Comparison of ENCODE assay signal across 12 cellular contexts in the genomic region with DNA sequence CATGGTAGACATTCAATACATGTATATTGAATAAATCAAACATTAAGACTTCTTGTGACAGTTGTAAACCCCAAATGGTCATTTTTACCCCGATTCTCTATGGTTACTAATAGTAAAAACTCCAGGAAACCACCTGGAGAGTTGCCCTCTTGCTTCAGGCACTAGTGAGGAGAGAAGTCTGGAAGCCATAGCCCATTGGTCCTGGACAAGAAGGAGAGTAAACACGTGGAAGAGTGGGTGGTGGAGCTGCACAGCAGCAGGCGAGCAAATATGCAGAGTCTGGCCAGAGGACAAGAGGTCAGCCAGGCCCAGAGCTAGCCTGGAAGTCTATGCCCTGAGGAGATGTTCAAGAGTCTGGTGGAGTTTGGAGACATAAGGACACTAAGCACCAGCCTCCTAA. TPM values are rescaled to one million over a fixed set of nuclear protein-coding genes. Genes with fewer than 3 reads are reported as not detected.
A peak's percentile ranks its signal among the peaks of the same experiment; 100 is the strongest.
DNase-seq lines count a peak whose midpoint lies in the region; ATAC-seq, FAIRE-seq and TF ChIP-seq lines count a peak whose summit lies in the region.
"Had no signal": no experiment of that assay in that cellular context is flagged by ENCODE, and none has a peak within 500 bp of the region (broad histone marks: within the 10 kb centered on the region; RNA-seq: fewer than 3 reads in every experiment).

No MANE protein-coding gene starts in this region.

- in situ Hi-C loops in mammary epithelial cell (cut with MboI; ENCODE audit: low sequenced_read_pairs in 2 of 2): no loop called here
- in situ Hi-C loops in HepG2 (cut with HindIII; ENCODE audit: extremely low pct_ligation_motif_present, low pct_unique_long_range_greater_than_20kb): no loop called here

- H3K9ac ChIP-seq in mammary epithelial cell (ENCODE audit: insufficient read depth, low read length): no peak overlapping the region
- no peak overlapping the region for H3K9ac ChIP-seq in HepG2 (ENCODE audit: insufficient read depth, low read depth, low read length)

- TF ChIP-seq RAD21 in HepG2 (CRISPR knock-in tag; IDR thresholded peaks at IDR 0.05): no peak

- BruUV-seq in mammary epithelial cell (replicated peaks; lab: Mats Ljungman, UMichigan) (no TSS peak), HepG2 (replicated peaks; lab: Mats Ljungman, UMichigan) (no TSS peak)

- WGBS in mammary epithelial cell (ENCODE audit: low coverage, missing lambda C conversion rate): 4% methylated on average over 3 of the region's 3 CpGs
- 2% methylated on average over 3 of the region's 3 CpGs for WGBS in HepG2 (ENCODE audit: low lambda C conversion rate)
- WGBS in thyroid gland, 2 donors: 29 to 41% methylated on average over 3 of the region's 3 CpGs

- no peak overlapping the region for H3K27ac Mint-ChIP-seq in activated T-cell treated with anti-CD3 and anti-CD28 coated beads, Interleukin-2, amount 50 U/mL, for 72 hours

- ATAC-seq in HepG2 (peak; percentile 80), GM21737 (IDR thresholded peaks at IDR 0.05; ENCODE audit: unreplicated experiment) (no peak)
- ATAC-seq in activated T-cell treated with anti-CD3 and anti-CD28 coated beads, Interleukin-2, amount 50 U/mL, for 72 hours (replicated peaks in 1 of 2): no peak

- H3K4me3 ChIP-seq in HFF-Myc (replicated peaks; ENCODE audit: low read depth, low read length) (no peak overlapping the region), mammary epithelial cell (replicated peaks in 1 of 3; ENCODE audit: insufficient read depth in 1 of 3, low read depth in 2 of 3, low read length in 3 of 3) (no peak overlapping the region), HepG2 (replicated peaks in 1 of 3; ENCODE audit: insufficient read depth in 1 of 3, low read depth in 2 of 3, low read length in 3 of 3) (no peak overlapping the region), thyroid gland (replicated peaks in 1 of 3) (no peak overlapping the region)

- H4K20me1 ChIP-seq in mammary epithelial cell (ENCODE audit: insufficient read depth, low read length) (no peaks in the 10 kb centered on the region), HepG2 (ENCODE audit: insufficient read depth, low read length) (no peaks in the 10 kb centered on the region)

- H3K9me3 ChIP-seq in mammary epithelial cell (replicated peaks; ENCODE audit: insufficient read depth, low read length): no peaks in the 10 kb centered on the region
- H3K9me3 ChIP-seq in HepG2 (ENCODE audit: low read length): no peaks in the 10 kb centered on the region
- H3K9me3 ChIP-seq in thyroid gland: no peaks in the 10 kb centered on the region

- H3K9me3 Mint-ChIP-seq in activated T-cell treated with anti-CD3 and anti-CD28 coated beads, Interleukin-2, amount 50 U/mL, for 72 hours: no peaks in the 10 kb centered on the region

- peaks cover 5% of the 10 kb centered on the region for H3K4me1 Mint-ChIP-seq in activated T-cell treated with anti-CD3 and anti-CD28 coated beads, Interleukin-2, amount 50 U/mL, for 72 hours (ENCODE audit: low read depth)

- no peaks in the 10 kb centered on the region for H3K36me3 Mint-ChIP-seq in activated T-cell treated with anti-CD3 and anti-CD28 coated beads, Interleukin-2, amount 50 U/mL, for 72 hours (ENCODE audit: insufficient read depth in 2 of 2)

- H3K4me2 ChIP-seq in mammary epithelial cell (ENCODE audit: insufficient read depth, low read depth, low read length): no peak overlapping the region
- H3K4me2 ChIP-seq in HepG2 (ENCODE audit: low read depth, low read length): no peak overlapping the region

- TF ChIP-seq CTCF in HFF-Myc (IDR thresholded peaks at IDR 0.05; ENCODE audit: low read depth, low read length, missing control alignments) (no peak), mammary epithelial cell (conservative IDR thresholded peaks at IDR 0.05 in 1 of 2, IDR thresholded peaks at IDR 0.05 in 1 of 2; ENCODE audit: extremely low read depth in 1 of 2, insufficient read depth in 1 of 2, low read depth in 1 of 2, low read length in 2 of 2) (no peak), HepG2 (CRISPR knock-in tag; IDR thresholded peaks at IDR 0.05) (no peak), thyroid gland (IDR thresholded peaks at IDR 0.05) (no peak), D721Med (IDR thresholded peaks at IDR 0.05; ENCODE audit: insufficient read depth, missing control alignments) (no peak)

- DNase-seq in HFF-Myc (ENCODE audit: extremely low read depth, low read depth): peak; percentile 77
- peak; percentile 15 for DNase-seq in mammary epithelial cell
- DNase-seq in HepG2 (ENCODE audit: low spot score): no peak
- peak; percentile 54 to 61 for DNase-seq in thyroid gland
- DNase-seq in activated T-cell treated with anti-CD3 and anti-CD28 coated beads, Interleukin-2, amount 50 U/mL, for 72 hours: no peak
- DNase-seq in stimulated activated CD8-positive, alpha-beta memory T cell treated with anti-CD3 and anti-CD28 coated beads, Interleukin-4, amount 100 ng/mL, for 48 hours: no peak
- DNase-seq in D721Med (ENCODE audit: insufficient read length, low spot score): no peak
- DNase-seq: activated T-cell treated with anti-CD3 and anti-CD28 coated beads for 4 hours, SHP77, WERI-Rb-1 had no signal

- no peak overlapping the region for H3K27ac ChIP-seq in mammary epithelial cell (ENCODE audit: insufficient read depth, low read depth, low read length)
- H3K27ac ChIP-seq in HepG2 (ENCODE audit: extremely low read length, insufficient read depth, low read length): no peak overlapping the region
- no peak overlapping the region for H3K27ac ChIP-seq in thyroid gland
- H3K27ac ChIP-seq: WERI-Rb-1 had no signal

- TF ChIP-seq POLR2A in HepG2 (IDR thresholded peaks at IDR 0.05; ENCODE audit: insufficient read depth in 1 of 2, low read depth in 2 of 2, low read length in 2 of 2): no peak
- no peak for TF ChIP-seq POLR2A in thyroid gland (IDR thresholded peaks at IDR 0.05)

- H3K79me2 ChIP-seq in mammary epithelial cell (ENCODE audit: insufficient read depth, low read length) (no peaks in the 10 kb centered on the region), HepG2 (ENCODE audit: insufficient read depth, low read length) (no peaks in the 10 kb centered on the region)

- H3K27me3 Mint-ChIP-seq in activated T-cell treated with anti-CD3 and anti-CD28 coated beads, Interleukin-2, amount 50 U/mL, for 72 hours (ENCODE audit: low read depth): no peaks in the 10 kb centered on the region

- H3K36me3 ChIP-seq in mammary epithelial cell (ENCODE audit: insufficient read depth, low read length) (no peaks in the 10 kb centered on the region), HepG2 (replicated peaks in 1 of 2; ENCODE audit: control insufficient read depth in 1 of 2, insufficient read depth in 2 of 2, low read length in 2 of 2) (no peaks in the 10 kb centered on the region), thyroid gland (no peaks in the 10 kb centered on the region)

- peak overlapping the region; percentile 31 for H2AFZ ChIP-seq in mammary epithelial cell (ENCODE audit: low read depth, low read length)
- H2AFZ ChIP-seq in HepG2 (ENCODE audit: low read length): no peak overlapping the region

- no peak overlapping the region for H3K4me3 Mint-ChIP-seq in activated T-cell treated with anti-CD3 and anti-CD28 coated beads, Interleukin-2, amount 50 U/mL, for 72 hours

- dilution Hi-C loops in mammary epithelial cell (cut with HindIII; ENCODE audit: low sequenced_read_pairs): no loop called here

- TF ChIP-seq EP300 in HepG2 (IDR thresholded peaks at IDR 0.05; ENCODE audit: low read depth in 2 of 2, low read length in 2 of 2): no peak
- no peak for TF ChIP-seq EP300 in HepG2 (CRISPR knock-in tag; IDR thresholded peaks at IDR 0.05; ENCODE audit: borderline replicate concordance)

- FAIRE-seq in HepG2 (lab: Jason Lieb, UNC) (no peak), D721Med (lab: Jason Lieb, UNC) (no peak)
- FAIRE-seq: bronchial epithelial cell had no signal

- no peaks in the 10 kb centered on the region for H3K4me1 ChIP-seq in mammary epithelial cell (ENCODE audit: insufficient read depth, low read length)
- peaks cover 55% of the 10 kb centered on the region for H3K4me1 ChIP-seq in HepG2 (ENCODE audit: insufficient read depth, low read length)
- H3K4me1 ChIP-seq in thyroid gland: peaks cover 11 to 34% of the 10 kb centered on the region in 2 donors

- intact Hi-C loops in mammary epithelial cell (cut with micrococcal nuclease) (no loop called here), HepG2 (cut with micrococcal nuclease; ENCODE audit: unreplicated experiment) (loop anchor here (1.0 kb wide), 1 partner anchor 107 kb away; no protein-coding TSS in a partner anchor), thyroid gland (cut with DNase I) (no loop called here)

- POLR2A ChIA-PET in HepG2 (lab: Yijun Ruan, JAX): interaction anchor here (0.9 kb wide), 1 partner anchor 19 kb away, joined by 4 read pairs; the partner anchor contains the start of gene TPP1

- no peaks in the 10 kb centered on the region for H3K27me3 ChIP-seq in mammary epithelial cell (ENCODE audit: insufficient read depth, low read length)
- H3K27me3 ChIP-seq in HepG2 (ENCODE audit: control insufficient read depth in 1 of 2, insufficient read depth in 2 of 2, low read length in 2 of 2): peaks cover 3 to 50% of the 10 kb centered on the region in 2 experiments; a peak in 3 of 5 replicates
- no peaks in the 10 kb centered on the region for H3K27me3 ChIP-seq in thyroid gland

- CTCF ChIA-PET in mammary epithelial cell (lab: Charles Lee; ENCODE audit: low non-redundant PET): no interaction called here
- CTCF ChIA-PET in HepG2 (lab: Yijun Ruan, JAX; ENCODE audit: low intra/inter-chr PET ratio, low total read pairs): no interaction called here

RNA-seq across cellular contexts. Expression of gene DCHS1, which starts 17.7 kb away (rescaled TPM):
- total RNA-seq in mammary epithelial cell (under 1 TPM; 0.50 to 0.59 TPM), HepG2 (2016; rRNA removed; fragmentation: Illumina TruSeq; extraction: Trizol) (under 0.01 TPM in 1 of 2 replicates, not detected in the other), thyroid gland (10 to 100 TPM in 1 of 4 donors, 1 to 10 TPM in 3; 5.6 to 14.4 (median 9.6) TPM)
- polyA plus RNA-seq in mammary epithelial cell (0.05 TPM), HepG2 (2011; rRNA removed) (0.01 and 0.03 TPM in 2 replicates)
- 0.05 TPM for polyA minus RNA-seq in mammary epithelial cell
- not detected in 2 replicates for total RNA-seq in HepG2 (2016; cell fraction: cytosol; rRNA removed; fragmentation: Illumina TruSeq; extraction: Trizol; ENCODE audit: low read depth)
- not detected in 2 replicates for total RNA-seq in HepG2 (2016; cell fraction: insoluble cytoplasmic fraction; rRNA removed; fragmentation: Illumina TruSeq; extraction: Trizol)
- not detected in 2 replicates for total RNA-seq in HepG2 (2016; cell fraction: membrane; rRNA removed; fragmentation: Illumina TruSeq; extraction: Trizol)
- 0.06 TPM in 1 of 2 replicates, not detected in the other for total RNA-seq in HepG2 (2016; cell fraction: nucleus; rRNA removed; fragmentation: Illumina TruSeq; extraction: Trizol)
- polyA plus RNA-seq in HepG2 (2011; cell fraction: cytosol; rRNA removed): 0.01 TPM in 2 replicates
- polyA plus RNA-seq in HepG2 (2011; cell fraction: nucleus; rRNA removed): 0.08 and 0.12 TPM in 2 replicates
- 0.03 and 0.09 TPM in 2 replicates for polyA plus RNA-seq in HepG2 (2012)
- polyA plus RNA-seq in HepG2 (2016; cell fraction: cytosol; fragmentation: Illumina TruSeq; extraction: Trizol; ENCODE audit: low read depth): not detected in 2 replicates
- not detected in 2 replicates for polyA plus RNA-seq in HepG2 (2016; cell fraction: insoluble cytoplasmic fraction; fragmentation: Illumina TruSeq; extraction: Trizol; ENCODE audit: low read depth)
- polyA plus RNA-seq in HepG2 (2016; cell fraction: membrane; fragmentation: Illumina TruSeq; extraction: Trizol; ENCODE audit: low read depth): not detected in 2 replicates
- polyA plus RNA-seq in HepG2 (2016; cell fraction: nucleus; fragmentation: Illumina TruSeq; extraction: Trizol; ENCODE audit: insufficient read depth, low read depth): not detected in 2 replicates
- 0.07 and 0.16 TPM in 2 replicates for polyA minus RNA-seq in HepG2 (2011; rRNA and poly(A)+ RNA removed; ENCODE audit: low replicate concordance)
- polyA minus RNA-seq in HepG2 (2011; cell fraction: cytosol; rRNA and poly(A)+ RNA removed): 0.10 TPM in 1 of 2 replicates, not detected in the other
- 0.12 and 0.13 TPM in 2 replicates for polyA minus RNA-seq in HepG2 (2011; cell fraction: nucleus; rRNA and poly(A)+ RNA removed)
- 1 to 10 TPM; 2.1 to 2.9 TPM for total RNA-seq in activated T-cell treated with anti-CD3 and anti-CD28 coated beads, Interleukin-2, amount 50 U/mL, for 72 hours

RNA-seq across cellular contexts. Expression of gene TPP1, which starts 18.6 kb away (rescaled TPM):
- total RNA-seq in mammary epithelial cell: 10 to 100 TPM; 59.2 to 73.9 TPM
- 60.5 TPM for polyA plus RNA-seq in mammary epithelial cell
- 99.5 TPM for polyA minus RNA-seq in mammary epithelial cell
- total RNA-seq in HepG2 (2016; rRNA removed; fragmentation: Illumina TruSeq; extraction: Trizol): 13.9 and 14.4 TPM in 2 replicates
- 2.0 and 2.1 TPM in 2 replicates for total RNA-seq in HepG2 (2016; cell fraction: cytosol; rRNA removed; fragmentation: Illumina TruSeq; extraction: Trizol; ENCODE audit: low read depth)
- 12.7 and 19.0 TPM in 2 replicates for total RNA-seq in HepG2 (2016; cell fraction: insoluble cytoplasmic fraction; rRNA removed; fragmentation: Illumina TruSeq; extraction: Trizol)
- 5.1 and 5.7 TPM in 2 replicates for total RNA-seq in HepG2 (2016; cell fraction: membrane; rRNA removed; fragmentation: Illumina TruSeq; extraction: Trizol)
- total RNA-seq in HepG2 (2016; cell fraction: nucleus; rRNA removed; fragmentation: Illumina TruSeq; extraction: Trizol): 44.6 and 53.2 TPM in 2 replicates
- 74.6 and 75.4 TPM in 2 replicates for polyA plus RNA-seq in HepG2 (2011; rRNA removed)
- 41.2 and 69.0 TPM in 2 replicates for polyA plus RNA-seq in HepG2 (2011; cell fraction: cytosol; rRNA removed)
- polyA plus RNA-seq in HepG2 (2011; cell fraction: nucleus; rRNA removed): 130 and 133 TPM in 2 replicates
- polyA plus RNA-seq in HepG2 (2012): 67.2 and 75.4 TPM in 2 replicates
- polyA plus RNA-seq in HepG2 (2016; cell fraction: cytosol; fragmentation: Illumina TruSeq; extraction: Trizol; ENCODE audit: low read depth): 3.2 and 3.3 TPM in 2 replicates
- 19.2 and 28.8 TPM in 2 replicates for polyA plus RNA-seq in HepG2 (2016; cell fraction: insoluble cytoplasmic fraction; fragmentation: Illumina TruSeq; extraction: Trizol; ENCODE audit: low read depth)
- 6.8 and 8.7 TPM in 2 replicates for polyA plus RNA-seq in HepG2 (2016; cell fraction: membrane; fragmentation: Illumina TruSeq; extraction: Trizol; ENCODE audit: low read depth)
- 86.0 and 89.1 TPM in 2 replicates for polyA plus RNA-seq in HepG2 (2016; cell fraction: nucleus; fragmentation: Illumina TruSeq; extraction: Trizol; ENCODE audit: insufficient read depth, low read depth)
- 99.1 and 146 TPM in 2 replicates for polyA minus RNA-seq in HepG2 (2011; rRNA and poly(A)+ RNA removed; ENCODE audit: low replicate concordance)
- polyA minus RNA-seq in HepG2 (2011; cell fraction: cytosol; rRNA and poly(A)+ RNA removed): 64.9 and 85.0 TPM in 2 replicates
- polyA minus RNA-seq in HepG2 (2011; cell fraction: nucleus; rRNA and poly(A)+ RNA removed): 36.2 and 41.0 TPM in 2 replicates
- total RNA-seq in thyroid gland: 10 to 100 TPM; 51.3 to 97.3 (median 69.1) TPM
- 10 to 100 TPM; 56.0 to 62.1 TPM for total RNA-seq in activated T-cell treated with anti-CD3 and anti-CD28 coated beads, Interleukin-2, amount 50 U/mL, for 72 hours

RNA-seq across cellular contexts. Expression of gene TAF10, which starts 25.9 kb away (rescaled TPM):
- total RNA-seq in mammary epithelial cell: 100 to 1,000 TPM in 1 of 2 donors, 10 to 100 TPM in 1; 26.3 to 115 TPM
- 101 TPM for polyA plus RNA-seq in mammary epithelial cell
- polyA minus RNA-seq in mammary epithelial cell: 135 TPM
- 51.0 and 71.3 TPM in 2 replicates for total RNA-seq in HepG2 (2016; rRNA removed; fragmentation: Illumina TruSeq; extraction: Trizol)
- total RNA-seq in HepG2 (2016; cell fraction: cytosol; rRNA removed; fragmentation: Illumina TruSeq; extraction: Trizol; ENCODE audit: low read depth): 280 and 312 TPM in 2 replicates
- 37.8 and 65.8 TPM in 2 replicates for total RNA-seq in HepG2 (2016; cell fraction: insoluble cytoplasmic fraction; rRNA removed; fragmentation: Illumina TruSeq; extraction: Trizol)
- total RNA-seq in HepG2 (2016; cell fraction: membrane; rRNA removed; fragmentation: Illumina TruSeq; extraction: Trizol): 172 and 203 TPM in 2 replicates
- 23.9 and 34.5 TPM in 2 replicates for total RNA-seq in HepG2 (2016; cell fraction: nucleus; rRNA removed; fragmentation: Illumina TruSeq; extraction: Trizol)
- polyA plus RNA-seq in HepG2 (2011; rRNA removed): 134 and 142 TPM in 2 replicates
- polyA plus RNA-seq in HepG2 (2011; cell fraction: cytosol; rRNA removed): 64.4 and 94.2 TPM in 2 replicates
- polyA plus RNA-seq in HepG2 (2011; cell fraction: nucleus; rRNA removed): 76.4 and 83.1 TPM in 2 replicates
- polyA plus RNA-seq in HepG2 (2012): 79.6 and 103 TPM in 2 replicates
- polyA plus RNA-seq in HepG2 (2016; cell fraction: cytosol; fragmentation: Illumina TruSeq; extraction: Trizol; ENCODE audit: low read depth): 614 TPM in 2 replicates
- 76.0 and 96.8 TPM in 2 replicates for polyA plus RNA-seq in HepG2 (2016; cell fraction: insoluble cytoplasmic fraction; fragmentation: Illumina TruSeq; extraction: Trizol; ENCODE audit: low read depth)
- 335 TPM in 2 replicates for polyA plus RNA-seq in HepG2 (2016; cell fraction: membrane; fragmentation: Illumina TruSeq; extraction: Trizol; ENCODE audit: low read depth)
- 91.8 and 94.6 TPM in 2 replicates for polyA plus RNA-seq in HepG2 (2016; cell fraction: nucleus; fragmentation: Illumina TruSeq; extraction: Trizol; ENCODE audit: insufficient read depth, low read depth)
- 60.8 and 157 TPM in 2 replicates for polyA minus RNA-seq in HepG2 (2011; rRNA and poly(A)+ RNA removed; ENCODE audit: low replicate concordance)
- polyA minus RNA-seq in HepG2 (2011; cell fraction: cytosol; rRNA and poly(A)+ RNA removed): 21.5 and 21.7 TPM in 2 replicates
- polyA minus RNA-seq in HepG2 (2011; cell fraction: nucleus; rRNA and poly(A)+ RNA removed): 13.3 and 17.4 TPM in 2 replicates
- 100 to 1,000 TPM in 3 of 4 donors, 10 to 100 TPM in 1; 96.6 to 113 (median 108) TPM for total RNA-seq in thyroid gland
- total RNA-seq in activated T-cell treated with anti-CD3 and anti-CD28 coated beads, Interleukin-2, amount 50 U/mL, for 72 hours: 100 to 1,000 TPM; 108 to 123 TPM

RNA-seq across cellular contexts. Expression of gene ILK, which starts 34.3 kb away (rescaled TPM):
- total RNA-seq in mammary epithelial cell (100 to 1,000 TPM in 1 of 2 donors, 10 to 100 TPM in 1; 87.9 to 136 TPM), HepG2 (2016; rRNA removed; fragmentation: Illumina TruSeq; extraction: Trizol) (70.3 and 78.1 TPM in 2 replicates), thyroid gland (100 to 1,000 TPM; 101 to 144 (median 121) TPM)
- polyA plus RNA-seq in mammary epithelial cell (175 TPM), HepG2 (2011; rRNA removed) (108 and 118 TPM in 2 replicates)
- 199 TPM for polyA minus RNA-seq in mammary epithelial cell
- total RNA-seq in HepG2 (2016; cell fraction: cytosol; rRNA removed; fragmentation: Illumina TruSeq; extraction: Trizol; ENCODE audit: low read depth): 16.4 and 17.1 TPM in 2 replicates
- total RNA-seq in HepG2 (2016; cell fraction: insoluble cytoplasmic fraction; rRNA removed; fragmentation: Illumina TruSeq; extraction: Trizol): 76.3 and 78.2 TPM in 2 replicates
- 27.7 and 34.3 TPM in 2 replicates for total RNA-seq in HepG2 (2016; cell fraction: membrane; rRNA removed; fragmentation: Illumina TruSeq; extraction: Trizol)
- 37.1 and 41.4 TPM in 2 replicates for total RNA-seq in HepG2 (2016; cell fraction: nucleus; rRNA removed; fragmentation: Illumina TruSeq; extraction: Trizol)
- polyA plus RNA-seq in HepG2 (2011; cell fraction: cytosol; rRNA removed): 111 and 115 TPM in 2 replicates
- 123 and 126 TPM in 2 replicates for polyA plus RNA-seq in HepG2 (2011; cell fraction: nucleus; rRNA removed)
- 51.2 and 60.5 TPM in 2 replicates for polyA plus RNA-seq in HepG2 (2012)
- polyA plus RNA-seq in HepG2 (2016; cell fraction: cytosol; fragmentation: Illumina TruSeq; extraction: Trizol; ENCODE audit: low read depth): 21.0 and 21.5 TPM in 2 replicates
- polyA plus RNA-seq in HepG2 (2016; cell fraction: insoluble cytoplasmic fraction; fragmentation: Illumina TruSeq; extraction: Trizol; ENCODE audit: low read depth): 73.1 and 87.0 TPM in 2 replicates
- 25.9 and 28.0 TPM in 2 replicates for polyA plus RNA-seq in HepG2 (2016; cell fraction: membrane; fragmentation: Illumina TruSeq; extraction: Trizol; ENCODE audit: low read depth)
- 62.8 and 70.6 TPM in 2 replicates for polyA plus RNA-seq in HepG2 (2016; cell fraction: nucleus; fragmentation: Illumina TruSeq; extraction: Trizol; ENCODE audit: insufficient read depth, low read depth)
- polyA minus RNA-seq in HepG2 (2011; rRNA and poly(A)+ RNA removed; ENCODE audit: low replicate concordance): 144 and 217 TPM in 2 replicates
- 53.4 and 54.9 TPM in 2 replicates for polyA minus RNA-seq in HepG2 (2011; cell fraction: cytosol; rRNA and poly(A)+ RNA removed)
- 55.0 and 72.9 TPM in 2 replicates for polyA minus RNA-seq in HepG2 (2011; cell fraction: nucleus; rRNA and poly(A)+ RNA removed)
- 100 to 1,000 TPM; 114 to 118 TPM for total RNA-seq in activated T-cell treated with anti-CD3 and anti-CD28 coated beads, Interleukin-2, amount 50 U/mL, for 72 hours

RNA-seq across cellular contexts. Expression of gene RRP8, which starts 34.5 kb away (rescaled TPM):
- total RNA-seq in mammary epithelial cell (10 to 100 TPM in 1 of 2 donors, 1 to 10 TPM in 1; 9.7 to 20.6 TPM), HepG2 (2016; rRNA removed; fragmentation: Illumina TruSeq; extraction: Trizol) (21.6 and 29.1 TPM in 2 replicates), thyroid gland (10 to 100 TPM; 12.9 to 36.7 (median 18.8) TPM)
- polyA plus RNA-seq in mammary epithelial cell (11.5 TPM), HepG2 (2011; rRNA removed) (7.2 and 7.7 TPM in 2 replicates)
- polyA minus RNA-seq in mammary epithelial cell: 11.0 TPM
- 3.8 and 5.1 TPM in 2 replicates for total RNA-seq in HepG2 (2016; cell fraction: cytosol; rRNA removed; fragmentation: Illumina TruSeq; extraction: Trizol; ENCODE audit: low read depth)
- 21.5 and 32.8 TPM in 2 replicates for total RNA-seq in HepG2 (2016; cell fraction: insoluble cytoplasmic fraction; rRNA removed; fragmentation: Illumina TruSeq; extraction: Trizol)
- total RNA-seq in HepG2 (2016; cell fraction: membrane; rRNA removed; fragmentation: Illumina TruSeq; extraction: Trizol): 9.7 and 11.5 TPM in 2 replicates
- total RNA-seq in HepG2 (2016; cell fraction: nucleus; rRNA removed; fragmentation: Illumina TruSeq; extraction: Trizol): 16.4 and 20.2 TPM in 2 replicates
- 4.3 and 4.5 TPM in 2 replicates for polyA plus RNA-seq in HepG2 (2011; cell fraction: cytosol; rRNA removed)
- polyA plus RNA-seq in HepG2 (2011; cell fraction: nucleus; rRNA removed): 6.7 and 8.1 TPM in 2 replicates
- 9.2 and 11.7 TPM in 2 replicates for polyA plus RNA-seq in HepG2 (2012)
- 2.3 and 3.9 TPM in 2 replicates for polyA plus RNA-seq in HepG2 (2016; cell fraction: cytosol; fragmentation: Illumina TruSeq; extraction: Trizol; ENCODE audit: low read depth)
- polyA plus RNA-seq in HepG2 (2016; cell fraction: insoluble cytoplasmic fraction; fragmentation: Illumina TruSeq; extraction: Trizol; ENCODE audit: low read depth): 25.8 and 25.9 TPM in 2 replicates
- polyA plus RNA-seq in HepG2 (2016; cell fraction: membrane; fragmentation: Illumina TruSeq; extraction: Trizol; ENCODE audit: low read depth): 5.2 and 6.2 TPM in 2 replicates
- 17.3 and 18.4 TPM in 2 replicates for polyA plus RNA-seq in HepG2 (2016; cell fraction: nucleus; fragmentation: Illumina TruSeq; extraction: Trizol; ENCODE audit: insufficient read depth, low read depth)
- 9.9 and 22.6 TPM in 2 replicates for polyA minus RNA-seq in HepG2 (2011; rRNA and poly(A)+ RNA removed; ENCODE audit: low replicate concordance)
- polyA minus RNA-seq in HepG2 (2011; cell fraction: cytosol; rRNA and poly(A)+ RNA removed): 1.8 and 3.3 TPM in 2 replicates
- 19.1 and 22.3 TPM in 2 replicates for polyA minus RNA-seq in HepG2 (2011; cell fraction: nucleus; rRNA and poly(A)+ RNA removed)
- 10 to 100 TPM; 25.0 to 31.5 TPM for total RNA-seq in activated T-cell treated with anti-CD3 and anti-CD28 coated beads, Interleukin-2, amount 50 U/mL, for 72 hours

Comparison
In these comparisons a context has a peak if more than half of its experiments do, and no peak if none do; other contexts are left out.
1. DNase-seq: peak in HFF-Myc (single experiment), mammary epithelial cell (single experiment) and thyroid gland (2 of 2); none in HepG2 (single experiment), activated T-cell treated with anti-CD3 and anti-CD28 coated beads, Interleukin-2, amount 50 U/mL, for 72 hours (0 of 2), stimulated activated CD8-positive, alpha-beta memory T cell treated with anti-CD3 and anti-CD28 coated beads, Interleukin-4, amount 100 ng/mL, for 48 hours (single experiment) and D721Med (single experiment).